ENCODE assay signal across 8 cellular contexts in genomic region chr4:25767877-25768475, GRCh38.
DNase-seq lines count a peak whose midpoint lies in the region; ATAC-seq, FAIRE-seq and TF ChIP-seq lines count a peak whose summit lies in the region.

No MANE protein-coding gene starts in this region.

- peak overlapping the region in 2 of 3 experiments; percentile 15 to 57 for H3K27ac Mint-ChIP-seq in nephron

- TF ChIP-seq CTCF in nephron (IDR thresholded peaks at IDR 0.05; ENCODE audit: unreplicated experiment in 3 of 3): peak; percentile 88 to 96 (median 92)

- H3K27me3 Mint-ChIP-seq in nephron (ENCODE audit: low read depth): peaks cover 3% of the 10 kb centered on the region

- DNase-seq in AG20443 (ENCODE audit: low spot score): peak; percentile 83
- DNase-seq in GM18507 (ENCODE audit: extremely low spot score, insufficient read length, low read depth): no peak
- peak; percentile 26 for DNase-seq in NCI-H128 (lab: John Stamatoyannopoulos, UW; ENCODE audit: unreplicated experiment)
- peak; percentile 12 to 50 for DNase-seq in SW 1271 (lab: John Stamatoyannopoulos, UW)
- peak; percentile 50 for DNase-seq in fibroblast of gingiva (ENCODE audit: low read depth)

- no peak overlapping the region for H3K4me3 Mint-ChIP-seq in nephron

- no peaks in the 10 kb centered on the region for H3K9me3 Mint-ChIP-seq in nephron

- ATAC-seq in GM19328 (IDR thresholded peaks at IDR 0.05; ENCODE audit: unreplicated experiment) (no peak), HG03439 (IDR thresholded peaks at IDR 0.05; ENCODE audit: unreplicated experiment) (no peak)

- peak; percentile 54 for FAIRE-seq in GM18507 (lab: Jason Lieb, UNC)

- H3K4me1 Mint-ChIP-seq in nephron: peaks cover 43% of the 10 kb centered on the region

- no peaks in the 10 kb centered on the region for H3K36me3 Mint-ChIP-seq in nephron (ENCODE audit: low read depth)
